Comparison of ENCODE assay signal across 16 cellular contexts in the genomic region with DNA sequence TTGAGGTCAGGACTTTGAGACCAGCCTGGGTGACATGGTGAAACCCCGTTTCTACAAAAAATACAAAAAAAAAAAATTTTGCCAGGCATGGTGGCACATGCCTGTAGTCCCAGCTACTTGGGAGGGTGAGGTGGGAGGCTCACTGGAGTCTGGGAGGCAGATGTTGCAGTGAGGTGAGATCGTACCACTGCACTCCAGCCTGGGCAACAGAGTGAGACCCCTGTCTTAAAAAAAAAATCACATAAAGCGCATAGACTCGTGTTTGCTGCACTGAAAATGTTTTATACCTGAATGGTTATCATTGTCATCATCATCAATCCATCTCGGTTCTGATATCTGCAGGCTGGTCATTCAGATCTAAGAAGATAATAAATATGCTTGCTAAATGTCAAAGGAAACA. TPM values are rescaled to one million over a fixed set of nuclear protein-coding genes. Genes with fewer than 3 reads are reported as not detected.
DNase-seq lines count a peak whose midpoint lies in the region; ATAC-seq, FAIRE-seq and TF ChIP-seq lines count a peak whose summit lies in the region.
"Had no signal": no experiment of that assay in that cellular context is flagged by ENCODE, and none has a peak within 500 bp of the region (broad histone marks: within the 10 kb centered on the region; RNA-seq: fewer than 3 reads in every experiment).

No MANE protein-coding gene starts in this region.

- H3K27ac ChIP-seq in PC-3 (ENCODE audit: low read length): peak overlapping the region; percentile 91
- H3K27ac ChIP-seq in colonic mucosa: peak overlapping the region; percentile 73
- peak overlapping the region; percentile 89 for H3K27ac ChIP-seq in hepatocyte
- H3K27ac ChIP-seq: BLaER1 treated with 17β-estradiol and CSF1 and Interleukin-3, amounts not matched to agents 10 nM and 100 nM had no signal

- intact Hi-C loops in PC-3 (cut with micrococcal nuclease): no loop called here
- intact Hi-C loops in colonic mucosa (cut with DNase I): no loop called here

- H3K36me3 ChIP-seq in PC-3 (ENCODE audit: low read depth, low read length) (no peaks in the 10 kb centered on the region), colonic mucosa (no peaks in the 10 kb centered on the region), hepatocyte (replicated peaks; ENCODE audit: insufficient read depth, low read depth) (no peaks in the 10 kb centered on the region)
- H3K36me3 ChIP-seq: BLaER1 treated with 17β-estradiol and CSF1 and Interleukin-3, amounts not matched to agents 10 nM and 100 nM had no signal

- H3K4me1 ChIP-seq in PC-3 (ENCODE audit: insufficient read depth, low read length) (peaks cover 37% of the 10 kb centered on the region), colonic mucosa (peaks cover 8% of the 10 kb centered on the region), hepatocyte (ENCODE audit: insufficient read depth) (peaks cover 6% of the 10 kb centered on the region)

- H3K27me3 ChIP-seq in PC-3 (ENCODE audit: low read length) (no peaks in the 10 kb centered on the region), colonic mucosa (no peaks in the 10 kb centered on the region), hepatocyte (no peaks in the 10 kb centered on the region)
- H3K27me3 ChIP-seq: BLaER1 treated with 17β-estradiol and CSF1 and Interleukin-3, amounts not matched to agents 10 nM and 100 nM had no signal

- ATAC-seq in PC-3: no peak
- ATAC-seq: CD8-positive, alpha-beta T cell; GM12878; GM23338; HepG2 had no signal

- POLR2A ChIA-PET in PC-3 (lab: Charles Lee; ENCODE audit: unreplicated experiment): no interaction called here

- no peak for FAIRE-seq in GM19239 (lab: Jason Lieb, UNC)
- FAIRE-seq: GM12878, H54, HepG2 had no signal

- H2AFZ ChIP-seq in PC-3 (ENCODE audit: low read length) (no peak overlapping the region), hepatocyte (no peak overlapping the region)
- H2AFZ ChIP-seq: GM23338 had no signal

- no peaks in the 10 kb centered on the region for H3K9me3 ChIP-seq in PC-3 (ENCODE audit: low read length)
- H3K9me3 ChIP-seq in colonic mucosa: no peaks in the 10 kb centered on the region
- H3K9me3 ChIP-seq in hepatocyte (ENCODE audit: low read depth): no peaks in the 10 kb centered on the region

- 93% methylated on average over 5 of the region's 5 CpGs for WGBS in hepatocyte (ENCODE audit: low lambda C conversion rate, missing lambda C conversion rate)

- H3F3A ChIP-seq in PC-3 (ENCODE audit: low read length, unreplicated experiment): peaks cover 8% of the 10 kb centered on the region

- CTCF ChIA-PET in PC-3 (lab: Charles Lee): no interaction called here

- DNase-seq in PC-3 (no peak), colonic mucosa (no peak), hepatocyte (ENCODE audit: low spot score) (no peak), NOMO-1 treated with dmso at 0.1 percent for 144 hours (lab: John Stamatoyannopoulos, UW; ENCODE audit: unreplicated experiment) (no peak), NCI-H1105 (lab: John Stamatoyannopoulos, UW) (no peak), GM19239 (ENCODE audit: insufficient read length, low spot score) (no peak)
- DNase-seq in activated effector memory CD4-positive, alpha-beta T cell treated with Interleukin-2 at 50 U/mL for 16 hours: no peak
- DNase-seq: CD8-positive, alpha-beta T cell; DMS79 treated with DMSO at 0.1 percent for 48 hours; GF-D8; HCEC 1CT had no signal

- H4K20me1 ChIP-seq in PC-3 (ENCODE audit: low read length) (no peaks in the 10 kb centered on the region), hepatocyte (ENCODE audit: insufficient read depth, poor library complexity, severe bottlenecking) (no peaks in the 10 kb centered on the region)

- H3K4me2 ChIP-seq in PC-3 (ENCODE audit: low read length) (no peak overlapping the region), hepatocyte (no peak overlapping the region)
- H3K4me2 ChIP-seq: GM23338 had no signal

- H3K4me3 ChIP-seq in PC-3 (ENCODE audit: low read length) (no peak overlapping the region), colonic mucosa (no peak overlapping the region), hepatocyte (no peak overlapping the region)
- H3K4me3 ChIP-seq: BLaER1 treated with 17β-estradiol and CSF1 and Interleukin-3, amounts not matched to agents 10 nM and 100 nM; GM12878; GM23338 had no signal

- TF ChIP-seq CTCF in PC-3 (conservative IDR thresholded peaks at IDR 0.05; ENCODE audit: low read depth, low read length) (no peak), colonic mucosa (IDR thresholded peaks at IDR 0.05) (no peak), hepatocyte (IDR thresholded peaks at IDR 0.05; ENCODE audit: poor library complexity) (no peak)

- peak overlapping the region; percentile 38 for H3K9ac ChIP-seq in PC-3 (ENCODE audit: low read length)
- H3K9ac ChIP-seq in colonic mucosa (ENCODE audit: low read depth in 2 of 2, low read length in 2 of 2): peak overlapping the region in 1 of 2 donors; percentile 3
- H3K9ac ChIP-seq: BLaER1 treated with 17β-estradiol and CSF1 and Interleukin-3, amounts not matched to agents 10 nM and 100 nM had no signal

- H3K9me2 ChIP-seq in PC-3 (replicated peaks; ENCODE audit: low read length) (no peaks in the 10 kb centered on the region), hepatocyte (replicated peaks; ENCODE audit: insufficient read depth) (no peaks in the 10 kb centered on the region)

- no peaks in the 10 kb centered on the region for H3K79me2 ChIP-seq in PC-3 (ENCODE audit: low read length)
- no peaks in the 10 kb centered on the region for H3K79me2 ChIP-seq in hepatocyte

- no TSS peak for BruUV-seq in PC-3 (replicated peaks; lab: Mats Ljungman, UMichigan)

RNA-seq across cellular contexts. Expression of a gene that starts 24.8 kb away (rescaled TPM):
- total RNA-seq in PC-3 (2014; rRNA removed): 74.3 and 80.8 TPM in 2 replicates
- total RNA-seq in colonic mucosa: 10 to 100 TPM; 64.8 to 73.5 TPM
- 23.5 and 24.7 TPM in 2 replicates for total RNA-seq in hepatocyte
- 29.0 and 35.3 TPM in 2 replicates for polyA plus RNA-seq in hepatocyte

RNA-seq across cellular contexts. Expression of a gene that starts 45.6 kb away (rescaled TPM):
- total RNA-seq in PC-3 (2014; rRNA removed) (18.4 and 20.9 TPM in 2 replicates), colonic mucosa (1 to 10 TPM; 4.3 to 4.5 TPM), hepatocyte (3.9 and 4.4 TPM in 2 replicates)
- 5.5 and 7.3 TPM in 2 replicates for polyA plus RNA-seq in hepatocyte

RNA-seq across cellular contexts. Expression of a gene that starts 54.4 kb away (rescaled TPM):
- total RNA-seq in PC-3 (2014; rRNA removed): 33.3 and 35.6 TPM in 2 replicates
- 10 to 100 TPM; 15.9 to 28.1 TPM for total RNA-seq in colonic mucosa
- total RNA-seq in hepatocyte: 11.4 and 13.4 TPM in 2 replicates
- polyA plus RNA-seq in hepatocyte: 23.9 and 26.5 TPM in 2 replicates

RNA-seq across cellular contexts. Expression of a gene that starts 59.8 kb away (rescaled TPM):
- total RNA-seq in PC-3 (2014; rRNA removed) (363 and 486 TPM in 2 replicates), colonic mucosa (100 to 1,000 TPM; 130 to 192 TPM), hepatocyte (131 and 138 TPM in 2 replicates)
- polyA plus RNA-seq in hepatocyte: 248 and 284 TPM in 2 replicates
